In the genomic region with DNA sequence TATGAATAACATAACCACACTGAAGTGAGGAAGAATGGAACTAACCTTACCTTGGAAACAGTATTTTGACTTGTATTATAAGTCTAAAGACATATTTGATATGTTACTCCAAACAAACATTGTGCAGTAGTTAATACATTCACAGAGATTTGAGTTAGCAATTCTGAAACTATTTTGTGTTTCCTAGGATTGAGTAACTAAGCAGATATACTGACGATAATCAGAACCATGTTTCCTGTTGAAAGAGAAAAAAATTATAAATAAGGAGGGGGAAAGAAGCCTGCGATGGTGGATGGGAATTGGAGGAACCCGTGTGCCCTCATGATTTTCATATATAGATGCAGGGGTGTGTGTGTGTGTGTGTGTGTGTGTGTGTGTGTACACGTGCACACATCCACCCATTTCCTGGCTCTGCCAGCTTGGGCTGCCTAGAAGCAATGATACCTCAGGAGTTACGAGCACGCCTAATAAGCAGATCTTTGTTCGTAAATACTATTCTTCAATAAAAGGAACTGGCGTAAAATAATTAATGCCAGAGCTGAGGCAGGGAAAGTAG, we compare ENCODE assay signal across 14 cellular contexts. TPM values are rescaled to one million over a fixed set of nuclear protein-coding genes. Genes with fewer than 3 reads are reported as not detected.
DNase-seq lines count a peak whose midpoint lies in the region; ATAC-seq lines count a peak whose summit lies in the region.
"Had no signal": no experiment of that assay in that cellular context is flagged by ENCODE, and none has a peak within 500 bp of the region (broad histone marks: within the 10 kb centered on the region; RNA-seq: fewer than 3 reads in every experiment).

No MANE protein-coding gene starts in this region.

- peaks cover 73% of the 10 kb centered on the region for H3K4me1 Mint-ChIP-seq in activated naive CD4-positive, alpha-beta T cell treated with anti-CD3 and anti-CD28 coated beads for 36 hours (ENCODE audit: low read depth)
- peaks cover 80% of the 10 kb centered on the region for H3K4me1 Mint-ChIP-seq in activated CD4-positive, alpha-beta memory T cell treated with anti-CD3 and anti-CD28 coated beads for 36 hours (ENCODE audit: low read depth)

- H3K4me3 ChIP-seq in subcutaneous abdominal adipose tissue (ENCODE audit: low read depth in 1 of 5, low read length in 5 of 5): peak overlapping the region in 4 of 5 donors; percentile 5 to 42 (median 37)

- H3K9me3 ChIP-seq in subcutaneous abdominal adipose tissue (ENCODE audit: control insufficient read depth in 5 of 5, low read length in 5 of 5): no peaks in the 10 kb centered on the region

- H3K4me3 Mint-ChIP-seq in activated naive CD4-positive, alpha-beta T cell treated with anti-CD3 and anti-CD28 coated beads for 36 hours: peak overlapping the region; percentile 71
- peak overlapping the region; percentile 73 for H3K4me3 Mint-ChIP-seq in activated CD4-positive, alpha-beta memory T cell treated with anti-CD3 and anti-CD28 coated beads for 36 hours

- intact Hi-C loops in activated naive CD4-positive, alpha-beta T cell treated with anti-CD3 and anti-CD28 coated beads for 36 hours (cut with micrococcal nuclease): loop anchor here (1.0 kb wide), 4 partner anchors 24 to 291 kb away; a partner anchor contains a TSS
- intact Hi-C loops in activated CD4-positive, alpha-beta memory T cell treated with anti-CD3 and anti-CD28 coated beads for 36 hours (cut with micrococcal nuclease): loop anchor here (1.0 kb wide), 2 partner anchors 21 to 25 kb away; no protein-coding TSS in a partner anchor

- no peaks in the 10 kb centered on the region for H3K9me3 Mint-ChIP-seq in activated naive CD4-positive, alpha-beta T cell treated with anti-CD3 and anti-CD28 coated beads for 36 hours
- H3K9me3 Mint-ChIP-seq in activated CD4-positive, alpha-beta memory T cell treated with anti-CD3 and anti-CD28 coated beads for 36 hours: no peaks in the 10 kb centered on the region

- POLR2A ChIA-PET in activated CD4-positive, alpha-beta memory T cell treated with anti-CD3 and anti-CD28 coated beads for 36 hours (lab: Charles Lee): interaction anchor here (2.7 to 11.1 kb wide), 3 partner anchors 15 to 105 kb away, joined by 10 to 139 read pairs (median 111); no protein-coding TSS in a partner anchor

- peak; percentile 58 for DNase-seq in activated naive CD4-positive, alpha-beta T cell treated with anti-CD3 and anti-CD28 coated beads for 36 hours
- DNase-seq in activated naive CD4-positive, alpha-beta T cell treated with anti-CD3 and anti-CD28 coated beads, Interleukin-2, amount 50 U/mL, for 16 hours: no peak
- peak; percentile 52 for DNase-seq in activated CD4-positive, alpha-beta memory T cell treated with anti-CD3 and anti-CD28 coated beads for 36 hours
- DNase-seq in fibroblast of peridontal ligament (ENCODE audit: extremely low read depth): peak; percentile 89
- DNase-seq in DMS 273 (lab: John Stamatoyannopoulos, UW; ENCODE audit: unreplicated experiment): no peak
- DNase-seq in CD1c-positive myeloid dendritic cell (ENCODE audit: extremely low spot score): no peak
- DNase-seq: hypothalamus, KBM-7, NCI-H187, NCI-H69, nucleus accumbens, small intestine had no signal

- peak overlapping the region; percentile 54 for H3K27ac ChIP-seq in subcutaneous abdominal adipose tissue (ENCODE audit: low read depth, low read length)

- H3K27me3 Mint-ChIP-seq in activated naive CD4-positive, alpha-beta T cell treated with anti-CD3 and anti-CD28 coated beads for 36 hours (ENCODE audit: low read depth): no peaks in the 10 kb centered on the region
- H3K27me3 Mint-ChIP-seq in activated CD4-positive, alpha-beta memory T cell treated with anti-CD3 and anti-CD28 coated beads for 36 hours: no peaks in the 10 kb centered on the region

- peaks cover 13 to 27% (median 21%) of the 10 kb centered on the region in 5 donors for H3K36me3 ChIP-seq in subcutaneous abdominal adipose tissue (ENCODE audit: control insufficient read depth in 5 of 5, insufficient read depth in 5 of 5, low read length in 5 of 5)

- peaks cover 9 to 41% (median 29%) of the 10 kb centered on the region in 5 donors for H3K4me1 ChIP-seq in subcutaneous abdominal adipose tissue (ENCODE audit: control insufficient read depth in 5 of 5, insufficient read depth in 5 of 5, low read length in 5 of 5)

- H3K27ac Mint-ChIP-seq in activated naive CD4-positive, alpha-beta T cell treated with anti-CD3 and anti-CD28 coated beads for 36 hours: peak overlapping the region; percentile 97
- peak overlapping the region; percentile 97 for H3K27ac Mint-ChIP-seq in activated CD4-positive, alpha-beta memory T cell treated with anti-CD3 and anti-CD28 coated beads for 36 hours

- no peaks in the 10 kb centered on the region for H3K27me3 ChIP-seq in subcutaneous abdominal adipose tissue (ENCODE audit: control insufficient read depth in 5 of 5, insufficient read depth in 4 of 5, low read length in 5 of 5)

- peak overlapping the region in 1 of 5 donors; percentile 13 for H3K9ac ChIP-seq in subcutaneous abdominal adipose tissue (ENCODE audit: low read length in 5 of 5)

- peaks cover 51% of the 10 kb centered on the region for H3K36me3 Mint-ChIP-seq in activated naive CD4-positive, alpha-beta T cell treated with anti-CD3 and anti-CD28 coated beads for 36 hours (ENCODE audit: low read depth)
- peaks cover 73% of the 10 kb centered on the region for H3K36me3 Mint-ChIP-seq in activated CD4-positive, alpha-beta memory T cell treated with anti-CD3 and anti-CD28 coated beads for 36 hours

- CTCF ChIA-PET in activated naive CD4-positive, alpha-beta T cell treated with anti-CD3 and anti-CD28 coated beads for 36 hours (lab: Charles Lee): interaction anchor here (0.7 to 3.0 kb wide), 6 partner anchors 12 to 105 kb away, joined by 3 to 18 read pairs (median 4); no protein-coding TSS in a partner anchor
- CTCF ChIA-PET in activated CD4-positive, alpha-beta memory T cell treated with anti-CD3 and anti-CD28 coated beads for 36 hours (lab: Charles Lee): interaction anchor here (0.5 to 8.0 kb wide), 8 partner anchors 23 to 289 kb away, joined by 3 to 70 read pairs (median 4); no protein-coding TSS in a partner anchor

- no peak for ATAC-seq in GM18519 (IDR thresholded peaks at IDR 0.05; ENCODE audit: low FRiP score, unreplicated experiment)

RNA-seq across cellular contexts. Expression of a gene that starts 56.9 kb away (rescaled TPM):
- total RNA-seq in activated naive CD4-positive, alpha-beta T cell treated with anti-CD3 and anti-CD28 coated beads for 36 hours: 10 to 100 TPM; 62.4 to 65.7 TPM
- 100 to 1,000 TPM; 102 to 107 TPM for total RNA-seq in activated CD4-positive, alpha-beta memory T cell treated with anti-CD3 and anti-CD28 coated beads for 36 hours

Comparison
In these comparisons a context has a peak if more than half of its experiments do, and no peak if none do; other contexts are left out.
1. DNase-seq: peak in activated naive CD4-positive, alpha-beta T cell treated with anti-CD3 and anti-CD28 coated beads for 36 hours (single experiment), activated CD4-positive, alpha-beta memory T cell treated with anti-CD3 and anti-CD28 coated beads for 36 hours (single experiment) and fibroblast of peridontal ligament (single experiment); none in activated naive CD4-positive, alpha-beta T cell treated with anti-CD3 and anti-CD28 coated beads, Interleukin-2, amount 50 U/mL, for 16 hours (single experiment), DMS 273 (single experiment) and CD1c-positive myeloid dendritic cell (single experiment).